23 cellular contexts compared by ENCODE assay signal in genomic region chr1:61953790-61954150, GRCh38.
"Had no signal": no experiment of that assay in that cellular context is flagged by ENCODE, and none has a peak within 500 bp of the region (broad histone marks: within the 10 kb centered on the region; RNA-seq: fewer than 3 reads in every experiment).

No MANE protein-coding gene starts in this region.

- H3K9me3 ChIP-seq: spleen, testis, vagina had no signal

- ATAC-seq: activated CD8-positive, alpha-beta T cell treated with anti-CD3 and anti-CD28 coated beads for 36 hours; activated naive CD4-positive, alpha-beta T cell treated with anti-CD3 and anti-CD28 coated beads, Interleukin-2, amount 50 U/mL, for 72 hours; left colon; naive thymus-derived CD4-positive, alpha-beta T cell had no signal

- H3K4me3 Mint-ChIP-seq: activated CD4-positive, alpha-beta T cell treated with anti-CD3 and anti-CD28 coated beads, Interleukin-2, amount 10 ng/mL, durations not matched to agents 7 days and 5 days; activated CD8-positive, alpha-beta T cell treated with anti-CD3 and anti-CD28 coated beads for 36 hours; naive thymus-derived CD4-positive, alpha-beta T cell; T-helper 2 cell treated with Interferon-gamma antibody and Interleukin-4, amounts not matched to agents 5 μg/mL and 100 μg/mL, for 36 hours; type B pancreatic cell had no signal

- H3K27ac ChIP-seq: brain microvascular endothelial cell, spleen, testis, vagina, VCaP had no signal

- H3K4me3 ChIP-seq: lung, spleen, testis, vagina had no signal

- H3K27ac Mint-ChIP-seq: activated CD4-positive, alpha-beta T cell treated with anti-CD3 and anti-CD28 coated beads, Interleukin-2, amount 10 ng/mL, durations not matched to agents 7 days and 5 days; activated CD8-positive, alpha-beta T cell treated with anti-CD3 and anti-CD28 coated beads for 36 hours; activated naive CD4-positive, alpha-beta T cell treated with anti-CD3 and anti-CD28 coated beads, Interleukin-2, amount 50 U/mL, for 72 hours; naive thymus-derived CD4-positive, alpha-beta T cell; progenitor cell of endocrine pancreas; T-helper 2 cell treated with Interferon-gamma antibody and Interleukin-4, amounts not matched to agents 5 μg/mL and 100 μg/mL, for 36 hours; type B pancreatic cell had no signal

- H3K27me3 ChIP-seq: brain microvascular endothelial cell, spleen, testis, vagina had no signal

- H3K4me1 Mint-ChIP-seq: activated CD4-positive, alpha-beta T cell treated with anti-CD3 and anti-CD28 coated beads, Interleukin-2, amount 10 ng/mL, durations not matched to agents 7 days and 5 days had no signal

- H3K4me1 ChIP-seq: spleen, vagina had no signal

- H3K36me3 ChIP-seq: brain microvascular endothelial cell, spleen, vagina had no signal

- H3K9me3 Mint-ChIP-seq: activated CD4-positive, alpha-beta T cell treated with anti-CD3 and anti-CD28 coated beads, Interleukin-2, amount 10 ng/mL, durations not matched to agents 7 days and 5 days; activated CD8-positive, alpha-beta T cell treated with anti-CD3 and anti-CD28 coated beads for 36 hours; activated naive CD4-positive, alpha-beta T cell treated with anti-CD3 and anti-CD28 coated beads, Interleukin-2, amount 50 U/mL, for 72 hours; T-helper 2 cell treated with Interferon-gamma antibody and Interleukin-4, amounts not matched to agents 5 μg/mL and 100 μg/mL, for 36 hours; type B pancreatic cell had no signal

- H3K36me3 Mint-ChIP-seq: activated naive CD4-positive, alpha-beta T cell treated with anti-CD3 and anti-CD28 coated beads, Interleukin-2, amount 50 U/mL, for 72 hours; type B pancreatic cell had no signal

- DNase-seq: activated CD4-positive, alpha-beta T cell treated with anti-CD3 and anti-CD28 coated beads, Interleukin-2, amount 10 ng/mL, durations not matched to agents 7 days and 5 days; activated CD4-positive, CD25-positive, alpha-beta regulatory T cell treated with anti-CD3 and anti-CD28 coated beads, Interleukin-2, amount 50 U/mL, for 72 hours; activated CD8-positive, alpha-beta T cell treated with anti-CD3 and anti-CD28 coated beads for 36 hours; aorta; brain microvascular endothelial cell; caudate nucleus; dermis blood vessel endothelial cell; effector memory CD4-positive, alpha-beta T cell; hippocampal formation; islet precursor cell; left colon; naive thymus-derived CD4-positive, alpha-beta T cell; spleen; stimulated activated CD4-positive, alpha-beta T cell treated with anti-CD3 and anti-CD28 coated beads, Interleukin-4, amount 100 ng/mL, for 1 hour; stimulated activated naive CD4-positive, alpha-beta T cell; testis had no signal

- H3K27me3 Mint-ChIP-seq: activated CD4-positive, alpha-beta T cell treated with anti-CD3 and anti-CD28 coated beads, Interleukin-2, amount 10 ng/mL, durations not matched to agents 7 days and 5 days; activated CD8-positive, alpha-beta T cell treated with anti-CD3 and anti-CD28 coated beads for 36 hours; naive thymus-derived CD4-positive, alpha-beta T cell; progenitor cell of endocrine pancreas; type B pancreatic cell had no signal
